ENCODE assay signal across 21 cellular contexts in genomic region chr20:57138198-57138995, GRCh38.
DNase-seq lines count a peak whose midpoint lies in the region; ATAC-seq, FAIRE-seq and TF ChIP-seq lines count a peak whose summit lies in the region.
"Had no signal": no experiment of that assay in that cellular context is flagged by ENCODE, and none has a peak within 500 bp of the region (broad histone marks: within the 10 kb centered on the region; RNA-seq: fewer than 3 reads in every experiment).

No MANE protein-coding gene starts in this region.

- no peak for FAIRE-seq in HepG2 (lab: Jason Lieb, UNC)
- FAIRE-seq in K562 (lab: Jason Lieb, UNC), result no peak
- FAIRE-seq: A204.1, G401.6, GM19239 had no signal

- no peak overlapping the region for H4K8ac ChIP-seq in neuronal stem cell (ENCODE audit: low read depth, low read length)

- in situ Hi-C loops in HepG2 (cut with HindIII; ENCODE audit: extremely low pct_ligation_motif_present, low pct_unique_long_range_greater_than_20kb) (no loop called here), K562 (cut with MboI) (no loop called here)

- TF ChIP-seq RAD21 in HepG2 (CRISPR knock-in tag; IDR thresholded peaks at IDR 0.05), result no peak
- no peak for TF ChIP-seq RAD21 in K562 (CRISPR knock-in tag; conservative IDR thresholded peaks at IDR 0.05 in 1 of 2, IDR thresholded peaks at IDR 0.05 in 1 of 2)

- H3K9ac ChIP-seq in HepG2 (ENCODE audit: insufficient read depth, low read depth, low read length) (no peak overlapping the region), K562 (ENCODE audit: insufficient read depth in 1 of 2, low read depth in 2 of 2, low read length in 2 of 2) (no peak overlapping the region), neuronal stem cell (ENCODE audit: low read depth, low read length, poor library complexity) (no peak overlapping the region)
- H3K9ac ChIP-seq: BLaER1, GM23248 had no signal

- no peak overlapping the region for H2BK120ac ChIP-seq in neuronal stem cell (ENCODE audit: low read depth, low read length)

- H3K36me3 Mint-ChIP-seq in T-helper 2 cell treated with Interferon-gamma antibody and Interleukin-4, amounts not matched to agents 5 μg/mL and 100 μg/mL, for 36 hours (ENCODE audit: low read depth), result no peaks in the 10 kb centered on the region
- H3K36me3 Mint-ChIP-seq: CD4-positive, CD25-positive, alpha-beta regulatory T cell; CD8-positive, alpha-beta T cell had no signal

- H3K4me1 ChIP-seq in HepG2 (ENCODE audit: insufficient read depth, low read length), result no peaks in the 10 kb centered on the region
- H3K4me1 ChIP-seq in right lobe of liver, result no peaks in the 10 kb centered on the region
- H3K4me1 ChIP-seq in K562 (replicated peaks in 1 of 2; ENCODE audit: control insufficient read depth in 2 of 2, insufficient read depth in 2 of 2, low read length in 2 of 2), result no peaks in the 10 kb centered on the region; a peak in 1 of 5 replicates
- no peaks in the 10 kb centered on the region for H3K4me1 ChIP-seq in neuronal stem cell (ENCODE audit: control insufficient read depth in 2 of 2, insufficient read depth in 1 of 2, low read depth in 1 of 2, low read length in 2 of 2)
- H3K4me1 ChIP-seq: Caco-2, HAP-1 had no signal

- H3K27ac Mint-ChIP-seq in T-helper 2 cell treated with Interferon-gamma antibody and Interleukin-4, amounts not matched to agents 5 μg/mL and 100 μg/mL, for 36 hours, result no peak overlapping the region
- H3K27ac Mint-ChIP-seq: B cell; CD4-positive, CD25-positive, alpha-beta regulatory T cell; CD8-positive, alpha-beta T cell had no signal

- H3K9me1 ChIP-seq in K562 (ENCODE audit: control insufficient read depth, insufficient read depth, low read length), result no peaks in the 10 kb centered on the region

- ATAC-seq in HepG2 (no peak), right lobe of liver (no peak), K562 (no peak)
- ATAC-seq: CD8-positive, alpha-beta T cell had no signal

- H3K4me3 Mint-ChIP-seq in T-helper 2 cell treated with Interferon-gamma antibody and Interleukin-4, amounts not matched to agents 5 μg/mL and 100 μg/mL, for 36 hours, result no peak overlapping the region
- H3K4me3 Mint-ChIP-seq: B cell; CD4-positive, CD25-positive, alpha-beta regulatory T cell; CD8-positive, alpha-beta T cell had no signal

- H3K9me3 Mint-ChIP-seq in T-helper 2 cell treated with Interferon-gamma antibody and Interleukin-4, amounts not matched to agents 5 μg/mL and 100 μg/mL, for 36 hours, result no peaks in the 10 kb centered on the region
- H3K9me3 Mint-ChIP-seq: CD8-positive, alpha-beta T cell had no signal

- H2AFZ ChIP-seq in HepG2 (ENCODE audit: low read length), result no peak overlapping the region
- H2AFZ ChIP-seq in K562 (ENCODE audit: low read depth, low read length), result no peak overlapping the region
- no peak overlapping the region for H2AFZ ChIP-seq in neuronal stem cell (ENCODE audit: low read length)
- H2AFZ ChIP-seq: GM23248 had no signal

- peak overlapping the region; percentile 36 for H2BK12ac ChIP-seq in neuronal stem cell (ENCODE audit: low read length)

- H3K9me3 ChIP-seq in HepG2 (ENCODE audit: low read length), result no peaks in the 10 kb centered on the region
- no peaks in the 10 kb centered on the region for H3K9me3 ChIP-seq in right lobe of liver
- H3K9me3 ChIP-seq in K562 (replicated peaks; ENCODE audit: control insufficient read depth, insufficient read depth, low read depth, low read length), result no peaks in the 10 kb centered on the region
- no peaks in the 10 kb centered on the region for H3K9me3 ChIP-seq in neuronal stem cell (replicated peaks in 1 of 2; ENCODE audit: control insufficient read depth in 2 of 2, insufficient read depth in 1 of 2, low read depth in 1 of 2, low read length in 2 of 2)
- H3K9me3 ChIP-seq: BLaER1, Caco-2, HAP-1 had no signal

- H3K4ac ChIP-seq in neuronal stem cell (ENCODE audit: low read length), result no peak overlapping the region

- H3K27ac ChIP-seq in HepG2 (ENCODE audit: extremely low read length, insufficient read depth, low read length) (no peak overlapping the region), right lobe of liver (no peak overlapping the region), K562 (ENCODE audit: extremely low read depth, low read depth, low read length) (no peak overlapping the region), neuronal stem cell (replicated peaks; ENCODE audit: low read length) (no peak overlapping the region)
- H3K27ac ChIP-seq: 22Rv1, BLaER1, C4-2B, GM23248 had no signal

- H2BK5ac ChIP-seq in neuronal stem cell (ENCODE audit: low read length), result no peak overlapping the region

- peaks cover 2% of the 10 kb centered on the region for H3K27me3 Mint-ChIP-seq in T-helper 2 cell treated with Interferon-gamma antibody and Interleukin-4, amounts not matched to agents 5 μg/mL and 100 μg/mL, for 36 hours (ENCODE audit: low read depth)

- CTCF ChIA-PET in HepG2 (lab: Yijun Ruan, JAX; ENCODE audit: low intra/inter-chr PET ratio, low total read pairs) (no interaction called here), K562 (lab: Yijun Ruan, JAX; ENCODE audit: low intra/inter-chr PET ratio) (no interaction called here)

- TF ChIP-seq CTCF in HepG2 (CRISPR knock-in tag; IDR thresholded peaks at IDR 0.05), result no peak
- no peak for TF ChIP-seq CTCF in right lobe of liver (IDR thresholded peaks at IDR 0.05)
- TF ChIP-seq CTCF in K562 (IDR thresholded peaks at IDR 0.05 in 2 of 3, conservative IDR thresholded peaks at IDR 0.05 in 1 of 3; ENCODE audit: insufficient read depth in 2 of 3, low read depth in 1 of 3, low read length in 3 of 3), result no peak

- H3K36me3 ChIP-seq in HepG2 (replicated peaks in 1 of 2; ENCODE audit: control insufficient read depth in 1 of 2, insufficient read depth in 2 of 2, low read length in 2 of 2) (no peaks in the 10 kb centered on the region), right lobe of liver (no peaks in the 10 kb centered on the region), K562 (ENCODE audit: control insufficient read depth, insufficient read depth, low read length) (no peaks in the 10 kb centered on the region), neuronal stem cell (replicated peaks in 1 of 2; ENCODE audit: control insufficient read depth in 2 of 2, insufficient read depth in 2 of 2, low read length in 2 of 2) (no peaks in the 10 kb centered on the region)
- H3K36me3 ChIP-seq: BLaER1, HAP-1 had no signal

- H3K27me3 ChIP-seq in HepG2 (ENCODE audit: control insufficient read depth in 1 of 2, insufficient read depth in 2 of 2, low read length in 2 of 2) (peaks cover 4 to 11% of the 10 kb centered on the region in 2 experiments; a peak in 2 of 5 replicates), right lobe of liver (no peaks in the 10 kb centered on the region), K562 (ENCODE audit: control insufficient read depth in 2 of 2, insufficient read depth in 2 of 2, low read length in 2 of 2) (peaks cover 30 to 54% of the 10 kb centered on the region in 2 experiments), neuronal stem cell (ENCODE audit: control insufficient read depth in 3 of 3, insufficient read depth in 3 of 3, low read depth in 1 of 3, low read length in 3 of 3) (peaks cover 0 to 25% (median 3%) of the 10 kb centered on the region in 3 experiments)
- H3K27me3 ChIP-seq: BLaER1 had no signal

- H3K79me2 ChIP-seq in HepG2 (ENCODE audit: insufficient read depth, low read length) (no peaks in the 10 kb centered on the region), K562 (ENCODE audit: control insufficient read depth, insufficient read depth, low read length) (no peaks in the 10 kb centered on the region)

- no peaks in the 10 kb centered on the region for H3K79me1 ChIP-seq in neuronal stem cell (ENCODE audit: low read depth, low read length)

- DNase-seq in HepG2 (ENCODE audit: low spot score) (no peak), right lobe of liver (no peak), K562 (ENCODE audit: extremely low read depth in 1 of 4, low spot score in 3 of 4) (no peak), neuronal stem cell (ENCODE audit: low spot score) (no peak), dedifferentiated amniotic fluid mesenchymal stem cell (ENCODE audit: extremely low spot score) (no peak), NOMO-1 treated with DMSO at 0.1 percent for 48 hours (lab: John Stamatoyannopoulos, UW; ENCODE audit: unreplicated experiment) (no peak)
- DNase-seq in T-helper 2 cell treated with Interferon-gamma antibody and Interleukin-4, amounts not matched to agents 5 μg/mL and 100 μg/mL, for 36 hours (ENCODE audit: low spot score), result no peak
- DNase-seq: Caco-2; CD4-positive, CD25-positive, alpha-beta regulatory T cell; CD8-positive, alpha-beta T cell; DMS153; DND-41; GM23248 had no signal

- no TSS peak for BruUV-seq in HepG2 (replicated peaks; lab: Mats Ljungman, UMichigan)
- BruUV-seq in K562 (replicated peaks; lab: Mats Ljungman, UMichigan), result no TSS peak

- intact Hi-C loops in HepG2 (cut with micrococcal nuclease; ENCODE audit: unreplicated experiment) (no loop called here), right lobe of liver (cut with DNase I) (no loop called here), K562 (cut with micrococcal nuclease) (no loop called here)

- TF ChIP-seq POLR2A in HepG2 (IDR thresholded peaks at IDR 0.05; ENCODE audit: insufficient read depth in 1 of 2, low read depth in 2 of 2, low read length in 2 of 2) (no peak), right lobe of liver (IDR thresholded peaks at IDR 0.05) (no peak), K562 (conservative IDR thresholded peaks at IDR 0.05) (no peak)

- H3K4me1 Mint-ChIP-seq in T-helper 2 cell treated with Interferon-gamma antibody and Interleukin-4, amounts not matched to agents 5 μg/mL and 100 μg/mL, for 36 hours (ENCODE audit: low read depth), result no peaks in the 10 kb centered on the region
- H3K4me1 Mint-ChIP-seq: B cell; CD4-positive, CD25-positive, alpha-beta regulatory T cell had no signal

- H3K18ac ChIP-seq in neuronal stem cell (ENCODE audit: low read length), result no peak overlapping the region

- no peak overlapping the region for H2BK15ac ChIP-seq in neuronal stem cell (ENCODE audit: low read length)

- H3K4me2 ChIP-seq in HepG2 (ENCODE audit: low read depth, low read length) (no peak overlapping the region), K562 (ENCODE audit: insufficient read depth, low read length) (no peak overlapping the region), neuronal stem cell (ENCODE audit: insufficient read depth, low read length, poor library complexity, severe bottlenecking) (no peak overlapping the region)
- H3K4me2 ChIP-seq: BLaER1 had no signal

- TF ChIP-seq EP300 in HepG2 (IDR thresholded peaks at IDR 0.05; ENCODE audit: low read depth in 2 of 2, low read length in 2 of 2) (no peak), HepG2 (CRISPR knock-in tag; IDR thresholded peaks at IDR 0.05; ENCODE audit: borderline replicate concordance) (no peak), K562 (IDR thresholded peaks at IDR 0.05; ENCODE audit: low read length) (no peak)

- H2AK5ac ChIP-seq in neuronal stem cell (ENCODE audit: low read depth, low read length), result no peak overlapping the region

- no peak overlapping the region for H4K91ac ChIP-seq in neuronal stem cell (ENCODE audit: low read depth, low read length, poor library complexity)

- H3K4me3 ChIP-seq in HepG2 (replicated peaks in 1 of 3; ENCODE audit: insufficient read depth in 1 of 3, low read depth in 2 of 3, low read length in 3 of 3) (no peak overlapping the region), right lobe of liver (no peak overlapping the region), K562 (no peak overlapping the region), neuronal stem cell (ENCODE audit: low read length in 2 of 2) (no peak overlapping the region)
- H3K4me3 ChIP-seq: BLaER1, GM23248, HAP-1 had no signal

- H3K23ac ChIP-seq in neuronal stem cell (ENCODE audit: low read depth, low read length, poor library complexity), result no peak overlapping the region

- POLR2A ChIA-PET in HepG2 (lab: Yijun Ruan, JAX), result no interaction called here
- POLR2A ChIA-PET in K562 (lab: Yijun Ruan, JAX), result interaction anchor here (0.7 kb wide), 2 partner anchors 7 to 217 kb away, joined by 3 read pairs; no protein-coding TSS in a partner anchor

- WGBS in HepG2 (ENCODE audit: low lambda C conversion rate), result 44% methylated on average over 17 of the region's 17 CpGs
- 77% methylated on average over 15 of the region's 17 CpGs for WGBS in right lobe of liver (ENCODE audit: insufficient coverage, low coverage, low lambda C conversion rate, missing lambda C conversion rate)
- WGBS in K562 (ENCODE audit: insufficient coverage, low coverage, missing lambda C conversion rate), result 6% methylated on average over 17 of the region's 17 CpGs
- WGBS in neuronal stem cell (ENCODE audit: extremely low coverage in 2 of 2, insufficient read length in 2 of 2, insufficient replicate concordance in 1 of 2), 2 donors, result no CpG with 5 or more reads among the region's 17 CpGs

- H4K20me1 ChIP-seq in HepG2 (ENCODE audit: insufficient read depth, low read length) (no peaks in the 10 kb centered on the region), K562 (replicated peaks; ENCODE audit: control insufficient read depth, insufficient read depth, low read length) (0 out of 2 replicates have a peak, but pooled peaks cover 5% of the 10 kb centered on the region)
- H4K20me1 ChIP-seq: BLaER1 had no signal

- no peak overlapping the region for H3K14ac ChIP-seq in neuronal stem cell (ENCODE audit: low read length)

Comparison
In these comparisons a context has a peak if more than half of its experiments do, and no peak if none do; other contexts are left out.
1. Of the 241 proteins assayed by ChIP-seq in both HepG2 and K562: peak only in HepG2: none; only in K562: ZFP36; in both: none; in neither: 240.